ENCODE assay signal across 23 cellular contexts in genomic region chr1:5495596-5496410, GRCh38.
"Had no signal": no experiment of that assay in that cellular context is flagged by ENCODE, and none has a peak within 500 bp of the region (broad histone marks: within the 10 kb centered on the region; RNA-seq: fewer than 3 reads in every experiment).

No MANE protein-coding gene starts in this region.

- DNase-seq: Kasumi-1, MM.1S, NCI-H1092 treated with DMSO at 0.1 percent for 48 hours, NCI-H1436, NCI-H187, NCI-H2029, NCI-H2081 treated with DMSO at 0.1 percent for 48 hours, NCI-H2171, NCI-H226, NCI-H446, NCI-H510A, NCI-H524 treated with DMSO at 0.1 percent for 48 hours, NCI-H69, NCI-H774, Right ventricle myocardium superior, RPMI8226, SIG-M5 had no signal

- H3K27ac ChIP-seq: HL-60, KMS-11, SJSA1, SK-N-MC had no signal

- H3K27ac Mint-ChIP-seq: IgD-negative memory B cell had no signal

- H3K4me3 Mint-ChIP-seq: IgD-negative memory B cell had no signal

- H3K9ac ChIP-seq: KMS-11 had no signal

- ATAC-seq: K562 had no signal

- H3K27me3 ChIP-seq: SJSA1 had no signal

- H3K9me3 ChIP-seq: SJSA1 had no signal

- H3K4me2 ChIP-seq: KMS-11 had no signal

- H3K4me1 Mint-ChIP-seq: IgD-negative memory B cell had no signal

- H3K36me3 ChIP-seq: SJSA1 had no signal

- H3K4me3 ChIP-seq: K562, SJSA1, SK-N-MC had no signal

- H3K4me1 ChIP-seq: SJSA1 had no signal

- H3K27me3 Mint-ChIP-seq: IgD-negative memory B cell had no signal
